Comparison of ENCODE assay signal across 12 cellular contexts in the genomic region with DNA sequence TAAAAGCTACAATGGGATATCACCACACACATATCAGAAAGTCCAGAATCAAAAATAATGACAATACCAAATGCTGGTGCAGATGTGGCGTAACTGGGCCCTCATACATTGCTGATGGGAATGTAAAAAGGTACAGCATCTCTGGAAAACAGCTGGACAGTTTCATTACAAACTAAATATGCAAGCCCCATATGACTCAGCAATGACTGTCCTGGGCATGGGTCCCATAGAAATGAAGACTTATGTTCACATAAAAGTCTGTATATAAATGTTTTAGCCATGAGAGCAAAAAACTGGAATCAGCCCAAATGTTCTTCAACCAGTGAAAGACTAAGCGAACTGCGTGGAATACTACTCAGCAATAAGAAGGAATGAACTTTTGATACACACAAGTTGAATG. TPM values are rescaled to one million over a fixed set of nuclear protein-coding genes. Genes with fewer than 3 reads are reported as not detected.
DNase-seq lines count a peak whose midpoint lies in the region; ATAC-seq and TF ChIP-seq lines count a peak whose summit lies in the region.
"Had no signal": no experiment of that assay in that cellular context is flagged by ENCODE, and none has a peak within 500 bp of the region (broad histone marks: within the 10 kb centered on the region; RNA-seq: fewer than 3 reads in every experiment).

No MANE protein-coding gene starts in this region.

- no peaks in the 10 kb centered on the region for H3K27me3 ChIP-seq in brain microvascular endothelial cell (replicated peaks)
- no peaks in the 10 kb centered on the region for H3K27me3 ChIP-seq in HAP-1 (ENCODE audit: low read depth)
- H3K27me3 ChIP-seq: body of pancreas had no signal

- peaks cover 5 to 9% of the 10 kb centered on the region in 2 donors for H3K27me3 Mint-ChIP-seq in natural killer cell (ENCODE audit: low read depth in 2 of 2)

- H3K36me3 Mint-ChIP-seq in natural killer cell, result no peaks in the 10 kb centered on the region

- TF ChIP-seq EP300 in Ishikawa (IDR thresholded peaks at IDR 0.05; ENCODE audit: borderline replicate concordance), result no peak; the same call in 1 of the 2 replicates

- TF ChIP-seq RAD21 in Ishikawa (IDR thresholded peaks at IDR 0.05; ENCODE audit: low read depth), result no peak

- H3K9me3 ChIP-seq in HAP-1, result no peaks in the 10 kb centered on the region
- H3K9me3 ChIP-seq: body of pancreas, Caco-2, lower lobe of right lung had no signal

- no peak overlapping the region for H3K27ac Mint-ChIP-seq in natural killer cell

- H3K4me1 Mint-ChIP-seq in natural killer cell, result no peaks in the 10 kb centered on the region

- in situ Hi-C loops in brain microvascular endothelial cell (cut with HindIII; ENCODE audit: low pct_ligation_motif_present, low sequenced_read_pairs) (no loop called here), HAP-1 (cut with MboI; ENCODE audit: low sequenced_read_pairs) (no loop called here)

- no peaks in the 10 kb centered on the region for H3K4me1 ChIP-seq in HAP-1
- H3K4me1 ChIP-seq: Caco-2, lower lobe of right lung had no signal

- ATAC-seq in natural killer cell, result no peak
- ATAC-seq: body of pancreas, lower lobe of right lung had no signal

- DNase-seq in AG20443 (ENCODE audit: low spot score) (peak; percentile 53), brain microvascular endothelial cell (peak; percentile 97), non-pigmented ciliary epithelial cell (ENCODE audit: low read depth) (peak; percentile 97), natural killer cell (no peak), globus pallidus (ENCODE audit: low spot score) (no peak), HAP-1 (ENCODE audit: low spot score in 2 of 2) (no peak)
- no peak for DNase-seq in stimulated activated CD4-positive, alpha-beta T cell treated with anti-CD3 and anti-CD28 coated beads, Interleukin-4, amount 100 ng/mL, for 4 hours
- DNase-seq: body of pancreas, Caco-2, foreskin melanocyte, lower lobe of right lung had no signal

- intact Hi-C loops in natural killer cell (cut with micrococcal nuclease), result no loop called here

- H3K9me3 Mint-ChIP-seq in natural killer cell, result no peaks in the 10 kb centered on the region

- TF ChIP-seq CTCF in brain microvascular endothelial cell (IDR thresholded peaks at IDR 0.05; ENCODE audit: low read depth, low read length, missing control alignments) (no peak), natural killer cell (IDR thresholded peaks at IDR 0.05) (no peak)

- no peak overlapping the region for H3K4me3 ChIP-seq in brain microvascular endothelial cell (ENCODE audit: low read depth, low read length)
- no peak overlapping the region for H3K4me3 ChIP-seq in HAP-1
- H3K4me3 ChIP-seq: body of pancreas, lower lobe of right lung had no signal

- no peak overlapping the region for H3K4me3 Mint-ChIP-seq in natural killer cell

- H3K36me3 ChIP-seq in brain microvascular endothelial cell (replicated peaks) (no peaks in the 10 kb centered on the region), HAP-1 (replicated peaks) (no peaks in the 10 kb centered on the region)
- H3K36me3 ChIP-seq: lower lobe of right lung had no signal

- peak overlapping the region; percentile 53 for H3K27ac ChIP-seq in brain microvascular endothelial cell
- H3K27ac ChIP-seq: body of pancreas, lower lobe of right lung had no signal

TF ChIP-seq in Ishikawa, 13 proteins besides CTCF, POLR2A, EP300 and RAD21:
- TF ChIP-seq EGR1 (IDR thresholded peaks at IDR 0.05) (no peak), TEAD4 (IDR thresholded peaks at IDR 0.05) (no peak), FOXM1 (IDR thresholded peaks at IDR 0.05; ENCODE audit: borderline replicate concordance, low read depth) (no peak), YY1 (IDR thresholded peaks at IDR 0.05; ENCODE audit: low read depth) (no peak), ZBTB7A (IDR thresholded peaks at IDR 0.05; ENCODE audit: low read depth) (no peak), NFIC (IDR thresholded peaks at IDR 0.05) (peak; percentile 53), TAF1 (IDR thresholded peaks at IDR 0.05; ENCODE audit: low read depth) (no peak), CREB1 (IDR thresholded peaks at IDR 0.05; ENCODE audit: low read depth) (no peak)
- TF ChIP-seq, protein P1, sequence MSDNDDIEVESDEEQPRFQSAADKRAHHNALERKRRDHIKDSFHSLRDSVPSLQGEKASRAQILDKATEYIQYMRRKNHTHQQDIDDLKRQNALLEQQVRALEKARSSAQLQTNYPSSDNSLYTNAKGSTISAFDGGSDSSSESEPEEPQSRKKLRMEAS (IDR thresholded peaks at IDR 0.05), result no peak
TF ChIP-seq in Ishikawa: peak in this region for 1.

RNA-seq across cellular contexts. Expression of gene ALPK2, which starts 56.7 kb away (rescaled TPM):
- under 1 TPM in 2 of 3 donors, not detected in 1; 0.09 to 0.75 TPM for total RNA-seq in natural killer cell
- total RNA-seq: lower lobe of right lung had no signal

Comparison
In these comparisons a context has a peak if more than half of its experiments do, and no peak if none do; other contexts are left out.
1. DNase-seq: peak in AG20443 (single experiment), brain microvascular endothelial cell (single experiment) and non-pigmented ciliary epithelial cell (single experiment); none in natural killer cell (single experiment), globus pallidus (single experiment), HAP-1 (0 of 2) and stimulated activated CD4-positive, alpha-beta T cell treated with anti-CD3 and anti-CD28 coated beads, Interleukin-4, amount 100 ng/mL, for 4 hours (0 of 2).